1 cellular context compared by ENCODE assay signal in the genomic region with DNA sequence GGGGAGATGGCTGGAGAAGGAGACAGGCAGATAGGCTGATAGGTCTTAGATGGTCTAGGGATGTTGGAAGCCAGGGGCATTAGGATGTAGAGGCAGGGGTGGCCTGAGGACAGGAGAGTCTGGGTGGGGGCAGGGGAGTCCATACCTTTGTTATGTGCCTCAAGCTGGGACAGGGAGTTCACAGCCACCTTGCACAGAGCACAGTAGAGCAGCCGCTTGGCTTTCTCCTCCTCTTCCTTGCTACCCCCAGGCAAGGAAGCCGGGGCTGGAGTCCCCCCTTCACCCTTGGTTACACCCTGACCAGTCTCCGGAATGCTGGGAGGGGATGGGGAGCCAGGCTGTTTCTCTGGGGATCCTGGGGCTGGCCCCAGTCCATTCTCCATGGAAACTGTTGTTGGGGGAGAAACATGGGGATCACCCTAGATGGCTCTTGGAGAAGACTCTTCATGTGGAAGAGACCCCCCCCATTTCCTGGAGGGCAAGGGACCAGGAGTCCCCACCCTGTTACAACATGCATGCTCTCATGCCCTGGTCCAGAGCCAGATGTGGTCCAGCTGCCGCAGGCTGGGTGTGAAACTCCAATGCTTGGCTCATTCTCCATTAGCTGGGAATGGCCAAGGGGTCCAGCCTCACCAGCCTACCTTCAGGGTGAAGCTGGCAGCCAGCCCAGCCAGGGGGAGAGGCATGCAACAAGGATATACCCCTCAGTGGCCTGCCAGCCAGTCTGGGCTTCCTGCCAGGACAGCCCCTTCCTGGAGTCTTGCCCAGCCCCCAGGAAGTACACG.
TF ChIP-seq lines count a peak whose summit lies in the region.

No MANE protein-coding gene starts in this region.

TF ChIP-seq in Ishikawa, 13 proteins besides CTCF, POLR2A, EP300 and RAD21 (continued from another document):
- TF ChIP-seq, protein P1, sequence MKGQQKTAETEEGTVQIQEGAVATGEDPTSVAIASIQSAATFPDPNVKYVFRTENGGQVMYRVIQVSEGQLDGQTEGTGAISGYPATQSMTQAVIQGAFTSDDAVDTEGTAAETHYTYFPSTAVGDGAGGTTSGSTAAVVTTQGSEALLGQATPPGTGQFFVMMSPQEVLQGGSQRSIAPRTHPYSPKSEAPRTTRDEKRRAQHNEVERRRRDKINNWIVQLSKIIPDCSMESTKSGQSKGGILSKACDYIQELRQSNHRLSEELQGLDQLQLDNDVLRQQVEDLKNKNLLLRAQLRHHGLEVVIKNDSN (IDR thresholded peaks at IDR 0.05), result no peak
- TF ChIP-seq FOXM1 (IDR thresholded peaks at IDR 0.05; ENCODE audit: borderline replicate concordance, low read depth) (no peak), TCF12 (IDR thresholded peaks at IDR 0.05; ENCODE audit: low read depth) (peak; percentile 29; the same call in 1 of the 2 replicates), CEBPB (IDR thresholded peaks at IDR 0.05) (no peak), TAF1 (IDR thresholded peaks at IDR 0.05; ENCODE audit: low read depth) (no peak), EGR1 (IDR thresholded peaks at IDR 0.05) (no peak), ZBTB7A (IDR thresholded peaks at IDR 0.05; ENCODE audit: low read depth) (peak; percentile 93), NFIC (IDR thresholded peaks at IDR 0.05) (peak; percentile 94), YY1 (IDR thresholded peaks at IDR 0.05; ENCODE audit: low read depth) (no peak)
